ENCODE assay signal across 25 cellular contexts in the genomic region with DNA sequence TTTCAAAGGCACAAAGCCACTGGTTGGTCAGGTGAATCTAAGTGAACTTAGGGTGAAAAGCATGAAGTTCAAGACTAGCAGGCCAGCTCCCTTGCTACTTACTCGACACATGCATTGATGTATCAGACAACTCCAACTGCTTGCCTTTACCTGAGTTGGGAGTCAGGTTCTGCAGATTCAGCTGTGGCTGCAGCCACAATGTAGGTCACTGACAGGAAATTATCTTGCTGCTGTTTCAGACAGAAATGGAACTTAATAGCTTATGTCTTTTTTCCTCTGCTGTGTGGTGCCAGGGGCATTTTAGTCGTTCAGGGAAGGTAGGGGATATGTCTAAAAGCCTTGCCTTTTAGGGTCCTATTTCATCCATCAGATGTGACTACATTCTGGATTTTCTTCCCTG.
"Had no signal": no experiment of that assay in that cellular context is flagged by ENCODE, and none has a peak within 500 bp of the region (broad histone marks: within the 10 kb centered on the region; RNA-seq: fewer than 3 reads in every experiment).

No MANE protein-coding gene starts in this region.

- H3K36me3 Mint-ChIP-seq: activated naive CD4-positive, alpha-beta T cell treated with anti-CD3 and anti-CD28 coated beads, Interleukin-2, amount 50 U/mL, for 24 hours had no signal

- H3K4me3 ChIP-seq: breast epithelium, PC-9 had no signal

- DNase-seq: activated B cell treated with CpG ODN at 0.5 μM for 24 hours; activated CD4-positive, alpha-beta T cell treated with anti-CD3 and anti-CD28 coated beads for 1 hour; activated CD4-positive, alpha-beta T cell treated with anti-CD3 and anti-CD28 coated beads, Interleukin-2, amount 10 ng/mL, durations not matched to agents 24 days and 14 days; activated CD4-positive, alpha-beta T cell treated with anti-CD3 and anti-CD28 coated beads, Interleukin-2, amount 50 U/mL, for 48 hours; activated CD8-positive, alpha-beta memory T cell treated with anti-CD3 and anti-CD28 coated beads, Interleukin-2, amount 50 U/mL, for 4 hours; activated effector memory CD4-positive, alpha-beta T cell treated with Interleukin-2 at 50 U/mL for 16 hours; activated naive CD4-positive, alpha-beta T cell; activated T-cell treated with anti-CD3 and anti-CD28 coated beads, Interleukin-2, amount 50 U/mL, for 1 hour; aorta; caudate nucleus; cortex of kidney; KG1; NCI-H146; NCI-H187 treated with DMSO at 0.1 percent for 48 hours; NCI-H2081 treated with DMSO at 0.1 percent for 48 hours; NCI-H2171 treated with DMSO at 0.1 percent for 48 hours; NCI-H345; NCI-H510A; NCI-H526 treated with DMSO at 0.1 percent for 48 hours; PC-9; SHP77 treated with DMSO at 0.1 percent for 48 hours; T-helper 2 cell; T1000 had no signal

- H3K36me3 ChIP-seq: breast epithelium had no signal

- H3K4me1 Mint-ChIP-seq: activated B cell treated with CpG ODN at 0.5 μM for 24 hours; activated CD4-positive, alpha-beta T cell treated with anti-CD3 and anti-CD28 coated beads, Interleukin-2, amount 10 ng/mL, durations not matched to agents 24 days and 14 days; activated naive CD4-positive, alpha-beta T cell treated with anti-CD3 and anti-CD28 coated beads, Interleukin-2, amount 50 U/mL, for 24 hours had no signal

- H3K9me3 ChIP-seq: breast epithelium had no signal

- H2AFZ ChIP-seq: PC-9 had no signal

- H3K9me3 Mint-ChIP-seq: activated B cell treated with CpG ODN at 0.5 μM for 24 hours; activated CD4-positive, alpha-beta T cell treated with anti-CD3 and anti-CD28 coated beads, Interleukin-2, amount 10 ng/mL, durations not matched to agents 24 days and 14 days; activated naive CD4-positive, alpha-beta T cell treated with anti-CD3 and anti-CD28 coated beads, Interleukin-2, amount 50 U/mL, for 24 hours had no signal

- H3K27ac ChIP-seq: breast epithelium, PC-9 had no signal

- H3K4me1 ChIP-seq: breast epithelium had no signal

- H3K4me3 Mint-ChIP-seq: activated B cell treated with CpG ODN at 0.5 μM for 24 hours; activated CD4-positive, alpha-beta T cell treated with anti-CD3 and anti-CD28 coated beads, Interleukin-2, amount 10 ng/mL, durations not matched to agents 24 days and 14 days; activated naive CD4-positive, alpha-beta T cell treated with anti-CD3 and anti-CD28 coated beads, Interleukin-2, amount 50 U/mL, for 24 hours had no signal

- H3K27ac Mint-ChIP-seq: activated B cell treated with CpG ODN at 0.5 μM for 24 hours; activated CD4-positive, alpha-beta T cell treated with anti-CD3 and anti-CD28 coated beads, Interleukin-2, amount 10 ng/mL, durations not matched to agents 24 days and 14 days; activated naive CD4-positive, alpha-beta T cell treated with anti-CD3 and anti-CD28 coated beads, Interleukin-2, amount 50 U/mL, for 24 hours had no signal

- H3K4me2 ChIP-seq: PC-9 had no signal
